In the genomic region with DNA sequence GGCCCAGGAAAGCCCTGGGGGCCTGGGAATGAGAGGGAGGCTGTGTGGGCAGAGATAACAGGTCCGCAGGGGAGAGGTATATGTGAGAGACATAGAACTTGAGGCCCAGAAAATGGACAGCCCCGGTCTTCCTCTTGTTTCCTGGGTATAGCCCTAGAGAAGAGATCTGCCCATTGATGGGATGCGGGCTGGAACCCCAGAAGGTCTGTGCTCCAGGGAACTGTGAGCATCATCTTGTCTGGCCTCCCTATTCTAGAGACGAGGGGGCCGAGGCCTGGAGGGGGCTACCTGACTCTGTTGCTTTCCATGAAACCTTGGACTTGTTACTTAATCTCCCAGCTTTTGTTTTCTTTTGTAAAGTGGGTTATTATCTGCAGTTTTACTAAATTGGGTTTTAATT, we compare ENCODE assay signal across 2 cellular contexts.
TF ChIP-seq lines count a peak whose summit lies in the region.

No MANE protein-coding gene starts in this region.

TF ChIP-seq in SK-N-SH, 30 proteins besides CTCF, POLR2A, EP300 and RAD21 (continued from another document):
- TF ChIP-seq TAF1 (IDR thresholded peaks at IDR 0.05; ENCODE audit: borderline replicate concordance, low read depth, low read length) (no peak), NFIC (IDR thresholded peaks at IDR 0.05; ENCODE audit: borderline replicate concordance) (no peak), RCOR1 (IDR thresholded peaks at IDR 0.05; ENCODE audit: low read length) (no peak), RFX5 (IDR thresholded peaks at IDR 0.05; ENCODE audit: low read length) (no peak)

TF ChIP-seq in SK-N-SH treated with all-trans-retinoic acid at 6 μM for 48 hours, 23 proteins besides CTCF, POLR2A, EP300 and RAD21 (continued from another document):
- TF ChIP-seq, protein P1, sequence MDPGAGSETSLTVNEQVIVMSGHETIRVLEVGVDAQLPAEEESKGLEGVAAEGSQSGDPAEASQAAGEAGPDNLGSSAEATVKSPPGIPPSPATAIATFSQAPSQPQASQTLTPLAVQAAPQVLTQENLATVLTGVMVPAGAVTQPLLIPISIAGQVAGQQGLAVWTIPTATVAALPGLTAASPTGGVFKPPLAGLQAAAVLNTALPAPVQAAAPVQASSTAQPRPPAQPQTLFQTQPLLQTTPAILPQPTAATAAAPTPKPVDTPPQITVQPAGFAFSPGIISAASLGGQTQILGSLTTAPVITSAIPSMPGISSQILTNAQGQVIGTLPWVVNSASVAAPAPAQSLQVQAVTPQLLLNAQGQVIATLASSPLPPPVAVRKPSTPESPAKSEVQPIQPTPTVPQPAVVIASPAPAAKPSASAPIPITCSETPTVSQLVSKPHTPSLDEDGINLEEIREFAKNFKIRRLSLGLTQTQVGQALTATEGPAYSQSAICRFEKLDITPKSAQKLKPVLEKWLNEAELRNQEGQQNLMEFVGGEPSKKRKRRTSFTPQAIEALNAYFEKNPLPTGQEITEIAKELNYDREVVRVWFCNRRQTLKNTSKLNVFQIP (CRISPR knock-in tag; IDR thresholded peaks at IDR 0.05; ENCODE audit: borderline replicate concordance, low read depth), result no peak
- TF ChIP-seq, protein P2, sequence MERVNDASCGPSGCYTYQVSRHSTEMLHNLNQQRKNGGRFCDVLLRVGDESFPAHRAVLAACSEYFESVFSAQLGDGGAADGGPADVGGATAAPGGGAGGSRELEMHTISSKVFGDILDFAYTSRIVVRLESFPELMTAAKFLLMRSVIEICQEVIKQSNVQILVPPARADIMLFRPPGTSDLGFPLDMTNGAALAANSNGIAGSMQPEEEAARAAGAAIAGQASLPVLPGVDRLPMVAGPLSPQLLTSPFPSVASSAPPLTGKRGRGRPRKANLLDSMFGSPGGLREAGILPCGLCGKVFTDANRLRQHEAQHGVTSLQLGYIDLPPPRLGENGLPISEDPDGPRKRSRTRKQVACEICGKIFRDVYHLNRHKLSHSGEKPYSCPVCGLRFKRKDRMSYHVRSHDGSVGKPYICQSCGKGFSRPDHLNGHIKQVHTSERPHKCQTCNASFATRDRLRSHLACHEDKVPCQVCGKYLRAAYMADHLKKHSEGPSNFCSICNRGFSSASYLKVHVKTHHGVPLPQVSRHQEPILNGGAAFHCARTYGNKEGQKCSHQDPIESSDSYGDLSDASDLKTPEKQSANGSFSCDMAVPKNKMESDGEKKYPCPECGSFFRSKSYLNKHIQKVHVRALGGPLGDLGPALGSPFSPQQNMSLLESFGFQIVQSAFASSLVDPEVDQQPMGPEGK (CRISPR knock-in tag; IDR thresholded peaks at IDR 0.05; ENCODE audit: borderline replicate concordance), result no peak
- TF ChIP-seq GLIS3 (CRISPR knock-in tag; IDR thresholded peaks at IDR 0.05), result no peak
